9 cellular contexts compared by ENCODE assay signal in the genomic region with DNA sequence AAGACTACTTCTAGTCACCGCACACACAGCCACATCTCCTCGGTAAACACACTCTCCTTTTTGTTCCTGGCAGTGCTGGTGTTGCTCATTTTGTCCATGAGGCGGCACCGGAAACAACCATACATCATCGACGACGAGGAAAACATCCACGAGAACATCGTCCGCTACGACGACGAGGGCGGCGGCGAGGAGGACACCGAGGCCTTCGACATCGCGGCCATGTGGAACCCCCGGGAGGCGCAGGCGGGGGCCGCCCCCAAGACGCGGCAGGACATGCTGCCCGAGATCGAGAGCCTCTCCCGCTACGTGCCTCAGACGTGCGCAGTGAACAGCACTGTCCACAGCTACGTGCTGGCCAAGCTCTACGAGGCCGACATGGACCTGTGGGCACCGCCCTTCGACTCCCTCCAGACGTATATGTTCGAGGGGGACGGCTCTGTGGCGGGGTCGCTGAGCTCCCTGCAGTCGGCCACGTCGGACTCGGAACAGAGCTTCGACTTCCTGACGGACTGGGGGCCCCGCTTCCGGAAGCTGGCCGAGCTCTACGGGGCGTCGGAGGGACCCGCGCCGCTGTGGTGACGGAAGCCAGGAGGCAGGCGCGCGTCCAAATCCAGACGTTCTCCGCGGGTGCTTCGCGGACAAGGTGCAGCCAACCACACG.
DNase-seq lines count a peak whose midpoint lies in the region; ATAC-seq and TF ChIP-seq lines count a peak whose summit lies in the region.
"Had no signal": no experiment of that assay in that cellular context is flagged by ENCODE, and none has a peak within 500 bp of the region (broad histone marks: within the 10 kb centered on the region; RNA-seq: fewer than 3 reads in every experiment).

No MANE protein-coding gene starts in this region.

- peaks cover 9% of the 10 kb centered on the region for H3K4me1 Mint-ChIP-seq in activated naive CD8-positive, alpha-beta T cell (ENCODE audit: low read depth)

- H2BK120ac ChIP-seq in mesendoderm (ENCODE audit: low read depth, low read length), result no peak overlapping the region

- H3K36me3 ChIP-seq in mesendoderm (ENCODE audit: control insufficient read depth, insufficient read depth, low read length) (no peaks in the 10 kb centered on the region), upper lobe of left lung (no peaks in the 10 kb centered on the region), GM23248 (ENCODE audit: low read depth) (no peaks in the 10 kb centered on the region)

- TF ChIP-seq POLR2A in upper lobe of left lung (IDR thresholded peaks at IDR 0.05), result no peak

- no peak overlapping the region for H3K4ac ChIP-seq in mesendoderm (ENCODE audit: low read depth, low read length)

- no peak overlapping the region for H4K5ac ChIP-seq in mesendoderm (ENCODE audit: low read length)

- ATAC-seq in upper lobe of left lung (ENCODE audit: low FRiP score in 2 of 2), result peak; percentile 29 to 62
- ATAC-seq in HG03097 (IDR thresholded peaks at IDR 0.05; ENCODE audit: low FRiP score, unreplicated experiment), result no peak

- no peaks in the 10 kb centered on the region for H3K9me2 ChIP-seq in GM23248 (ENCODE audit: insufficient read depth)

- H3K23ac ChIP-seq in mesendoderm (ENCODE audit: low read length), result no peak overlapping the region

- in situ Hi-C loops in GM23248 (cut with MboI), result no loop called here

- H2BK5ac ChIP-seq in mesendoderm (ENCODE audit: low read length), result no peak overlapping the region

- no peaks in the 10 kb centered on the region for H3K4me1 ChIP-seq in mesendoderm (ENCODE audit: control insufficient read depth, low read depth, low read length)
- H3K4me1 ChIP-seq in upper lobe of left lung, result no peaks in the 10 kb centered on the region
- no peaks in the 10 kb centered on the region for H3K4me1 ChIP-seq in GM23248 (ENCODE audit: insufficient read depth)

- no peak overlapping the region for H2AFZ ChIP-seq in GM23248

- no peak overlapping the region for H3K4me3 ChIP-seq in mesendoderm (ENCODE audit: low read length)
- H3K4me3 ChIP-seq in upper lobe of left lung, result peak overlapping the region in 2 of 4 donors; percentile 5 to 14
- H3K4me3 ChIP-seq in GM23248, result no peak overlapping the region

- no peaks in the 10 kb centered on the region for H3K79me1 ChIP-seq in mesendoderm (ENCODE audit: low read length)

- no peak overlapping the region for H2AK5ac ChIP-seq in mesendoderm (ENCODE audit: low read length)

- WGBS in mesendoderm (ENCODE audit: extremely low coverage, insufficient coverage, low lambda C conversion rate), result no CpG with 5 or more reads among the region's 67 CpGs
- 86 to 89% methylated on average over 57 to 67 of the region's 67 CpGs for WGBS in upper lobe of left lung, 2 donors
- 90 to 92% methylated on average over 63 to 66 of the region's 67 CpGs for WGBS in GM23248 (ENCODE audit: low coverage in 1 of 2, low lambda C conversion rate in 2 of 2, missing lambda C conversion rate in 2 of 2), 2 experiments

- H3K9me3 ChIP-seq in upper lobe of left lung, result no peaks in the 10 kb centered on the region
- H3K9me3 ChIP-seq in GM23248 (ENCODE audit: low read depth), result no peaks in the 10 kb centered on the region

- H4K8ac ChIP-seq in mesendoderm (ENCODE audit: low read depth, low read length), result no peak overlapping the region

- H3K4me2 ChIP-seq in mesendoderm (ENCODE audit: low read length) (no peak overlapping the region), GM23248 (ENCODE audit: unreplicated experiment) (no peak overlapping the region)

- H3F3A ChIP-seq in GM23248 (ENCODE audit: insufficient read depth), result no peaks in the 10 kb centered on the region

- H3K27me3 ChIP-seq in mesendoderm (ENCODE audit: insufficient read depth, low read length, poor library complexity) (no peaks in the 10 kb centered on the region), upper lobe of left lung (no peaks in the 10 kb centered on the region), GM23248 (replicated peaks; ENCODE audit: insufficient read depth) (no peaks in the 10 kb centered on the region)

- no peak for TF ChIP-seq CTCF in upper lobe of left lung (IDR thresholded peaks at IDR 0.05)

- H3K18ac ChIP-seq in mesendoderm (ENCODE audit: low read length), result no peak overlapping the region

- TF ChIP-seq EP300 in upper lobe of left lung (IDR thresholded peaks at IDR 0.05), result no peak

- no peaks in the 10 kb centered on the region for H3K36me3 Mint-ChIP-seq in activated naive CD8-positive, alpha-beta T cell

- no peak overlapping the region for H3K56ac ChIP-seq in mesendoderm (ENCODE audit: low read length)

- no peaks in the 10 kb centered on the region for H4K20me1 ChIP-seq in GM23248 (ENCODE audit: insufficient read depth)

- peaks cover 4% of the 10 kb centered on the region for H3K27me3 Mint-ChIP-seq in activated naive CD8-positive, alpha-beta T cell

- peak overlapping the region; percentile 75 for H3K27ac Mint-ChIP-seq in activated naive CD8-positive, alpha-beta T cell

- H2BK15ac ChIP-seq in mesendoderm (replicated peaks; ENCODE audit: low read depth), result no peak overlapping the region

- no peaks in the 10 kb centered on the region for H3K9me3 Mint-ChIP-seq in activated naive CD8-positive, alpha-beta T cell (ENCODE audit: low read depth)

- peak overlapping the region; percentile 19 for H3K27ac ChIP-seq in mesendoderm (ENCODE audit: low read depth, low read length)
- no peak overlapping the region for H3K27ac ChIP-seq in upper lobe of left lung
- no peak overlapping the region for H3K27ac ChIP-seq in GM23248

- H3K9ac ChIP-seq in mesendoderm (ENCODE audit: low read length), result no peak overlapping the region
- no peak overlapping the region for H3K9ac ChIP-seq in GM23248

- peak overlapping the region; percentile 76 for H3K4me3 Mint-ChIP-seq in activated naive CD8-positive, alpha-beta T cell

- DNase-seq in stimulated activated CD4-positive, alpha-beta T cell treated with anti-CD3 and anti-CD28 coated beads, Interleukin-15, amount 100 ng/mL, for 24 hours, result peak; percentile 27
- DNase-seq in stimulated activated CD4-positive, alpha-beta T cell treated with anti-CD3 and anti-CD28 coated beads, Interleukin-2, amount 100 ng/mL, for 48 hours, result no peak
- DNase-seq in mesendoderm (no peak), upper lobe of left lung (peak in 1 of 2 donors; percentile 81), midbrain (lab: John Stamatoyannopoulos, UW) (no peak), GM23248 (no peak)
- DNase-seq: occipital lobe had no signal

- H3K79me2 ChIP-seq in mesendoderm (ENCODE audit: control insufficient read depth, insufficient read depth, low read length) (no peaks in the 10 kb centered on the region), GM23248 (ENCODE audit: insufficient read depth) (no peaks in the 10 kb centered on the region)
